Comparison of ENCODE assay signal across 14 cellular contexts in the genomic region with DNA sequence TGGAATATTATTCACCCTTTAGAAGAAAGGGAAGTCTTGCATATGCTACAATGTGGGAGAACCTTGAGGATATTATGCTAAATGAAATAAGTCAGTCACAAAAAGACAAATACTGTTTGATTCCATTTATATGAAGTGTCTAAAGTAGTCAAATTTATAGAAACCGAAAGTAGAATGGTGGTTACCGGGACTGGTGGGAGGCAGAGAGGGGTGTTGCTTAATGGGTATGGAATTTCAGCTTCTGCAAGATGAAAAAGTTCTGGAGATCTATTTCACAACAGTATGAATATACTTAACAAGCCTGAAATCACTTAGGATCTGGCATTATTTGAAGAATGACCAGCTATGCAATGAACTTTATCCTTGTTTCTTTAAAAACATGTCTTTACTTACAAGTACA. TPM values are rescaled to one million over a fixed set of nuclear protein-coding genes. Genes with fewer than 3 reads are reported as not detected.
DNase-seq lines count a peak whose midpoint lies in the region; ATAC-seq and TF ChIP-seq lines count a peak whose summit lies in the region.
"Had no signal": no experiment of that assay in that cellular context is flagged by ENCODE, and none has a peak within 500 bp of the region (broad histone marks: within the 10 kb centered on the region; RNA-seq: fewer than 3 reads in every experiment).

No MANE protein-coding gene starts in this region.

- no peak for TF ChIP-seq POLR2A in gastrocnemius medialis (IDR thresholded peaks at IDR 0.05)

- H3K9ac ChIP-seq in SK-N-MC (ENCODE audit: insufficient read length), result peak overlapping the region; percentile 55

- H3K27me3 ChIP-seq in BJ (ENCODE audit: control insufficient read depth, insufficient read depth, low read length), result no peaks in the 10 kb centered on the region
- H3K27me3 ChIP-seq in gastrocnemius medialis, result no peaks in the 10 kb centered on the region
- H3K27me3 ChIP-seq: dorsolateral prefrontal cortex had no signal

- ATAC-seq in gastrocnemius medialis, result peak in 1 of 2 donors; percentile 64

- H3K4me1 ChIP-seq in gastrocnemius medialis, result peaks cover 0 to 4% of the 10 kb centered on the region in 2 donors

- H3K36me3 ChIP-seq in BJ (ENCODE audit: control insufficient read depth, insufficient read depth, low read length), result no peaks in the 10 kb centered on the region
- H3K36me3 ChIP-seq in SK-N-MC (ENCODE audit: insufficient read depth, low read length), result peaks cover 5% of the 10 kb centered on the region
- no peaks in the 10 kb centered on the region for H3K36me3 ChIP-seq in gastrocnemius medialis

- POLR2A ChIA-PET in BJ (lab: Charles Lee), result no interaction called here

- no peaks in the 10 kb centered on the region for H3K9me3 ChIP-seq in SK-N-MC (ENCODE audit: low read depth, low read length)
- H3K9me3 ChIP-seq in gastrocnemius medialis, result no peaks in the 10 kb centered on the region

- in situ Hi-C loops in gastrocnemius medialis (cut with MboI; ENCODE audit: low sequenced_read_pairs in 4 of 4), result no loop called here

- DNase-seq in BJ (ENCODE audit: low read depth), result peak; percentile 1
- DNase-seq in SK-N-MC (ENCODE audit: low read depth, low spot score), result peak; percentile 68
- DNase-seq in fibroblast of villous mesenchyme (ENCODE audit: low read depth), result peak; percentile 87
- no peak for DNase-seq in gastrocnemius medialis
- no peak for DNase-seq in HuH-7 (ENCODE audit: low spot score)
- no peak for DNase-seq in activated CD4-positive, alpha-beta T cell treated with anti-CD3 and anti-CD28 coated beads for 4 hours
- no peak for DNase-seq in NCI-H510A (lab: John Stamatoyannopoulos, UW)
- DNase-seq in HuH-7.5 (ENCODE audit: low spot score), result no peak
- DNase-seq: activated CD4-positive, alpha-beta memory T cell treated with anti-CD3 and anti-CD28 coated beads, Interleukin-2, amount 10 ng/mL, durations not matched to agents 7 days and 5 days; activated naive CD4-positive, alpha-beta T cell; dorsolateral prefrontal cortex; KBM-7; retina; T-helper 2 cell had no signal

- intact Hi-C loops in gastrocnemius medialis (cut with DNase I; ENCODE audit: low total_unique reads), result no loop called here

- peak overlapping the region; percentile 97 for H3K27ac ChIP-seq in SK-N-MC
- H3K27ac ChIP-seq in gastrocnemius medialis, result no peak overlapping the region
- H3K27ac ChIP-seq: dorsolateral prefrontal cortex had no signal

- TF ChIP-seq CTCF in BJ (IDR thresholded peaks at IDR 0.05; ENCODE audit: insufficient read depth, low read depth, low read length) (no peak), fibroblast of villous mesenchyme (IDR thresholded peaks at IDR 0.05; ENCODE audit: insufficient read depth, low read depth, low read length) (no peak), gastrocnemius medialis (IDR thresholded peaks at IDR 0.05 in 4 of 5, conservative IDR thresholded peaks at IDR 0.05 in 1 of 5) (no peak)

- CTCF ChIA-PET in BJ (lab: Yijun Ruan, JAX), result interaction anchor here (0.5 kb wide), 1 partner anchor 212 kb away, joined by 3 read pairs; no protein-coding TSS in a partner anchor

- H3K4me3 ChIP-seq in BJ (ENCODE audit: low read depth, low read length) (no peak overlapping the region), SK-N-MC (peak overlapping the region; percentile 79), fibroblast of villous mesenchyme (ENCODE audit: low read depth, low read length) (peak overlapping the region; percentile 53), gastrocnemius medialis (peak overlapping the region in 3 of 4 donors; percentile 10 to 23 (median 11))
- H3K4me3 ChIP-seq: dorsolateral prefrontal cortex had no signal

RNA-seq across cellular contexts. Expression of a gene that starts 14.6 kb away (rescaled TPM):
- polyA plus RNA-seq in BJ (2011; rRNA removed), result 0.01 and 0.04 TPM in 2 replicates
- not detected in 2 replicates for polyA minus RNA-seq in BJ (2011; rRNA and poly(A)+ RNA removed)
- total RNA-seq in fibroblast of villous mesenchyme, result 0.32 and 0.86 TPM in 2 replicates
- 1 to 10 TPM in 2 of 4 donors, under 1 TPM in 2; 0.10 to 3.3 (median 1.00) TPM for total RNA-seq in gastrocnemius medialis
- total RNA-seq: activated CD4-positive, alpha-beta memory T cell treated with anti-CD3 and anti-CD28 coated beads, Interleukin-2, amount 10 ng/mL, durations not matched to agents 7 days and 5 days had no signal

Comparison
In these comparisons a context has a peak if more than half of its experiments do, and no peak if none do; other contexts are left out.
1. DNase-seq: peak in BJ (single experiment), SK-N-MC (single experiment) and fibroblast of villous mesenchyme (single experiment); none in gastrocnemius medialis (0 of 2), HuH-7 (single experiment), activated CD4-positive, alpha-beta T cell treated with anti-CD3 and anti-CD28 coated beads for 4 hours (0 of 2), NCI-H510A (single experiment) and HuH-7.5 (single experiment).